In the genomic region with DNA sequence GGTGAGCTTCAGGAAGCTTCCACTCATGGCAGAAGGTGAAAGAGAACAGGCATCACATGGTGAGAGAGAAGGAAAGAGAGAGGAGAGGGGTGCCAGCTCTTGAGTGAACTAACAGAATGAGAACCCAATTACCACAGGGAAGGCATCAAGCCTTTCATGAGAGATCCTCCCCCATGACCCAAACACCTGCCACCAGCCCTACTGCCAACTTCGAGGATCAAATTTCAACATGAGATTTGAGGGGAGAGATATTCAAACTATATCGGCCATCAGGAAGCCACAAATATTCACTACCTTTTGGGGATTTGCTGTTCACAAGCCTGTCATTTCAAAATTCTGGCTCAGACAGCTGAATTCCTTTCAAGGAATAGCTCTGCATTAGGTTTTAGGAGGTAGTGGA, we compare ENCODE assay signal across 2 cellular contexts.
TF ChIP-seq lines count a peak whose summit lies in the region.

No MANE protein-coding gene starts in this region.

TF ChIP-seq in IMR-90, 13 proteins besides CTCF, POLR2A, EP300 and RAD21:
- TF ChIP-seq, protein P1, sequence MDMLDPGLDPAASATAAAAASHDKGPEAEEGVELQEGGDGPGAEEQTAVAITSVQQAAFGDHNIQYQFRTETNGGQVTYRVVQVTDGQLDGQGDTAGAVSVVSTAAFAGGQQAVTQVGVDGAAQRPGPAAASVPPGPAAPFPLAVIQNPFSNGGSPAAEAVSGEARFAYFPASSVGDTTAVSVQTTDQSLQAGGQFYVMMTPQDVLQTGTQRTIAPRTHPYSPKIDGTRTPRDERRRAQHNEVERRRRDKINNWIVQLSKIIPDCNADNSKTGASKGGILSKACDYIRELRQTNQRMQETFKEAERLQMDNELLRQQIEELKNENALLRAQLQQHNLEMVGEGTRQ (IDR thresholded peaks at IDR 0.05; ENCODE audit: low read depth, low read length), result no peak
- no peak for TF ChIP-seq CEBPB (IDR thresholded peaks at IDR 0.05; ENCODE audit: low read depth, low read length)
- no peak for TF ChIP-seq MAFK (IDR thresholded peaks at IDR 0.05; ENCODE audit: low read depth, low read length)
- TF ChIP-seq MXI1 (IDR thresholded peaks at IDR 0.05; ENCODE audit: borderline replicate concordance, low read depth, low read length), result no peak
- no peak for TF ChIP-seq BHLHE40 (IDR thresholded peaks at IDR 0.05; ENCODE audit: low read depth, low read length)
- TF ChIP-seq SMC3 (IDR thresholded peaks at IDR 0.05; ENCODE audit: low read depth, low read length), result no peak
- TF ChIP-seq, protein P2, sequence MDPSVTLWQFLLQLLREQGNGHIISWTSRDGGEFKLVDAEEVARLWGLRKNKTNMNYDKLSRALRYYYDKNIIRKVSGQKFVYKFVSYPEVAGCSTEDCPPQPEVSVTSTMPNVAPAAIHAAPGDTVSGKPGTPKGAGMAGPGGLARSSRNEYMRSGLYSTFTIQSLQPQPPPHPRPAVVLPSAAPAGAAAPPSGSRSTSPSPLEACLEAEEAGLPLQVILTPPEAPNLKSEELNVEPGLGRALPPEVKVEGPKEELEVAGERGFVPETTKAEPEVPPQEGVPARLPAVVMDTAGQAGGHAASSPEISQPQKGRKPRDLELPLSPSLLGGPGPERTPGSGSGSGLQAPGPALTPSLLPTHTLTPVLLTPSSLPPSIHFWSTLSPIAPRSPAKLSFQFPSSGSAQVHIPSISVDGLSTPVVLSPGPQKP (IDR thresholded peaks at IDR 0.05; ENCODE audit: borderline replicate concordance, low read depth, low read length), result no peak
- no peak for TF ChIP-seq CHD1 (IDR thresholded peaks at IDR 0.05; ENCODE audit: low read depth, low read length)
- no peak for TF ChIP-seq NFE2L2 (IDR thresholded peaks at IDR 0.05; ENCODE audit: low read depth, low read length)
- TF ChIP-seq RFX5 (IDR thresholded peaks at IDR 0.05; ENCODE audit: low read depth, low read length), result no peak
- TF ChIP-seq RCOR1 (IDR thresholded peaks at IDR 0.05; ENCODE audit: insufficient replicate concordance, low read length), result no peak
- TF ChIP-seq FOS (IDR thresholded peaks at IDR 0.05; ENCODE audit: low read depth, low read length), result no peak
- TF ChIP-seq MAZ (IDR thresholded peaks at IDR 0.05; ENCODE audit: borderline replicate concordance, low read depth, low read length), result no peak

TF ChIP-seq in GM12878, 131 proteins besides CTCF, POLR2A, EP300 and RAD21:
- TF ChIP-seq, protein P3, sequence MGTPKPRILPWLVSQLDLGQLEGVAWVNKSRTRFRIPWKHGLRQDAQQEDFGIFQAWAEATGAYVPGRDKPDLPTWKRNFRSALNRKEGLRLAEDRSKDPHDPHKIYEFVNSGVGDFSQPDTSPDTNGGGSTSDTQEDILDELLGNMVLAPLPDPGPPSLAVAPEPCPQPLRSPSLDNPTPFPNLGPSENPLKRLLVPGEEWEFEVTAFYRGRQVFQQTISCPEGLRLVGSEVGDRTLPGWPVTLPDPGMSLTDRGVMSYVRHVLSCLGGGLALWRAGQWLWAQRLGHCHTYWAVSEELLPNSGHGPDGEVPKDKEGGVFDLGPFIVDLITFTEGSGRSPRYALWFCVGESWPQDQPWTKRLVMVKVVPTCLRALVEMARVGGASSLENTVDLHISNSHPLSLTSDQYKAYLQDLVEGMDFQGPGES (IDR thresholded peaks at IDR 0.05), result no peak
- TF ChIP-seq MEF2A (IDR thresholded peaks at IDR 0.05; ENCODE audit: insufficient read depth, low read depth, low read length) (no peak), SUZ12 (IDR thresholded peaks at IDR 0.05; ENCODE audit: unreplicated experiment) (no peak), EED (IDR thresholded peaks at IDR 0.05; ENCODE audit: low read depth) (no peak), ZNF217 (IDR thresholded peaks at IDR 0.05) (no peak), MTA3 (IDR thresholded peaks at IDR 0.05; ENCODE audit: borderline replicate concordance, low read length) (no peak), CHD1 (IDR thresholded peaks at IDR 0.05; ENCODE audit: low read depth, low read length) (no peak), RELA (IDR thresholded peaks at IDR 0.05; ENCODE audit: borderline replicate concordance, partially characterized antibody) (no peak), ZNF24 (IDR thresholded peaks at IDR 0.05) (no peak), IKZF2 (IDR thresholded peaks at IDR 0.05) (no peak), ATF7 (IDR thresholded peaks at IDR 0.05; ENCODE audit: low read depth) (no peak), IRF4 (IDR thresholded peaks at IDR 0.05; ENCODE audit: low read depth, low read length) (no peak), NFYA (IDR thresholded peaks at IDR 0.05; ENCODE audit: borderline replicate concordance, low read depth, low read length) (no peak)
- TF ChIP-seq, protein P4, sequence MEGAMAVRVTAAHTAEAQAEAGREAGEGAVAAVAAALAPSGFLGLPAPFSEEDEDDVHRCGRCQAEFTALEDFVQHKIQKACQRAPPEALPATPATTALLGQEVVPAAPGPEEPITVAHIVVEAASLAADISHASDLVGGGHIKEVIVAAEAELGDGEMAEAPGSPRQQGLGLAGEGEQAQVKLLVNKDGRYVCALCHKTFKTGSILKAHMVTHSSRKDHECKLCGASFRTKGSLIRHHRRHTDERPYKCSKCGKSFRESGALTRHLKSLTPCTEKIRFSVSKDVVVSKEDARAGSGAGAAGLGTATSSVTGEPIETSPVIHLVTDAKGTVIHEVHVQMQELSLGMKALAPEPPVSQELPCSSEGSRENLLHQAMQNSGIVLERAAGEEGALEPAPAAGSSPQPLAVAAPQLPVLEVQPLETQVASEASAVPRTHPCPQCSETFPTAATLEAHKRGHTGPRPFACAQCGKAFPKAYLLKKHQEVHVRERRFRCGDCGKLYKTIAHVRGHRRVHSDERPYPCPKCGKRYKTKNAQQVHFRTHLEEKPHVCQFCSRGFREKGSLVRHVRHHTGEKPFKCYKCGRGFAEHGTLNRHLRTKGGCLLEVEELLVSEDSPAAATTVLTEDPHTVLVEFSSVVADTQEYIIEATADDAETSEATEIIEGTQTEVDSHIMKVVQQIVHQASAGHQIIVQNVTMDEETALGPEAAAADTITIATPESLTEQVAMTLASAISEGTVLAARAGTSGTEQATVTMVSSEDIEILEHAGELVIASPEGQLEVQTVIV (IDR thresholded peaks at IDR 0.05; ENCODE audit: borderline replicate concordance, partially characterized antibody), result no peak
- TF ChIP-seq, protein P2 (IDR thresholded peaks at IDR 0.05; ENCODE audit: low read depth, low read length), result no peak
TF ChIP-seq in GM12878: peak in this region for 0.
